In genomic region chr16:6250516-6250915, GRCh38 we compare ENCODE assay signal across 35 cellular contexts.
"Had no signal": no experiment of that assay in that cellular context is flagged by ENCODE, and none has a peak within 500 bp of the region (broad histone marks: within the 10 kb centered on the region; RNA-seq: fewer than 3 reads in every experiment).

No MANE protein-coding gene starts in this region.

- H3K4me1 ChIP-seq: adrenal gland, body of pancreas, esophagus muscularis mucosa, foreskin keratinocyte, gastrocnemius medialis, heart right ventricle had no signal

- H3K36me3 ChIP-seq: adrenal gland, esophagus muscularis mucosa, gastrocnemius medialis, heart right ventricle, WERI-Rb-1 had no signal

- H3K27ac ChIP-seq: adrenal gland, body of pancreas, esophagus muscularis mucosa, foreskin keratinocyte, gastrocnemius medialis, heart right ventricle, WERI-Rb-1 had no signal

- H3K27me3 Mint-ChIP-seq: activated B cell treated with CpG ODN at 0.5 μM for 24 hours; activated CD8-positive, alpha-beta memory T cell treated with anti-CD3 and anti-CD28 coated beads, Interleukin-2, amount 10 ng/mL, durations not matched to agents 7 days and 5 days; activated naive CD4-positive, alpha-beta T cell treated with anti-CD3 and anti-CD28 coated beads, Interleukin-2, amount 50 U/mL, for 24 hours; activated naive CD8-positive, alpha-beta T cell treated with anti-CD3 and anti-CD28 coated beads for 36 hours; activated naive CD8-positive, alpha-beta T cell treated with anti-CD3 and anti-CD28 coated beads, Interleukin-2, amount 50 U/mL, for 24 hours; effector memory CD8-positive, alpha-beta T cell; T-helper 17 cell had no signal

- ATAC-seq: activated CD4-positive, CD25-positive, alpha-beta regulatory T cell treated with anti-CD3 and anti-CD28 coated beads, Interleukin-2, amount 50 U/mL, for 24 hours; activated CD8-positive, alpha-beta memory T cell treated with anti-CD3 and anti-CD28 coated beads, Interleukin-2, amount 10 ng/mL, durations not matched to agents 7 days and 5 days; activated CD8-positive, alpha-beta T cell treated with anti-CD3 and anti-CD28 coated beads, Interleukin-2, amount 10 ng/mL, durations not matched to agents 7 days and 5 days; activated naive CD8-positive, alpha-beta T cell treated with anti-CD3 and anti-CD28 coated beads, Interleukin-2, amount 50 U/mL, for 24 hours; body of pancreas; effector memory CD8-positive, alpha-beta T cell; foreskin keratinocyte; gastrocnemius medialis; heart right ventricle; T-helper 17 cell had no signal

- H3K4me3 Mint-ChIP-seq: activated B cell treated with CpG ODN at 0.5 μM for 24 hours; activated CD8-positive, alpha-beta memory T cell treated with anti-CD3 and anti-CD28 coated beads, Interleukin-2, amount 10 ng/mL, durations not matched to agents 7 days and 5 days; activated CD8-positive, alpha-beta T cell treated with anti-CD3 and anti-CD28 coated beads, Interleukin-2, amount 10 ng/mL, durations not matched to agents 7 days and 5 days; activated naive CD4-positive, alpha-beta T cell treated with anti-CD3 and anti-CD28 coated beads for 36 hours; activated naive CD4-positive, alpha-beta T cell treated with anti-CD3 and anti-CD28 coated beads, Interleukin-2, amount 50 U/mL, for 24 hours; activated naive CD8-positive, alpha-beta T cell treated with anti-CD3 and anti-CD28 coated beads for 36 hours; activated naive CD8-positive, alpha-beta T cell treated with anti-CD3 and anti-CD28 coated beads, Interleukin-2, amount 50 U/mL, for 24 hours; activated T-helper 1 cell treated with anti-CD3 and anti-CD28 coated beads, Interleukin-12 subunit alpha, Interleukin-12 subunit beta, Interleukin-2, Interleukin-4 antibody, amounts not matched to agents 30 ng/mL and 10 ng/mL and 1 ng/mL, durations not matched to agents 14 hours and 24 hours and 36 hours; effector memory CD8-positive, alpha-beta T cell; T-helper 17 cell; T-helper 2 cell treated with Interferon-gamma antibody and Interleukin-4, amounts not matched to agents 5 μg/mL and 100 μg/mL, for 36 hours had no signal

- DNase-seq: activated B cell treated with CpG ODN at 0.5 μM for 24 hours; activated CD4-positive, alpha-beta T cell treated with anti-CD3 and anti-CD28 coated beads for 48 hours; activated CD4-positive, alpha-beta T cell treated with anti-CD3 and anti-CD28 coated beads, Interleukin-2, amount 50 U/mL, for 1 hour; activated CD4-positive, alpha-beta T cell treated with anti-CD3 and anti-CD28 coated beads, Interleukin-2, amount 50 U/mL, for 48 hours; activated CD8-positive, alpha-beta memory T cell treated with anti-CD3 and anti-CD28 coated beads, Interleukin-2, amount 10 ng/mL, durations not matched to agents 7 days and 5 days; activated CD8-positive, alpha-beta memory T cell treated with anti-CD3 and anti-CD28 coated beads, Interleukin-2, amount 50 U/mL, for 4 hours; activated CD8-positive, alpha-beta T cell treated with anti-CD3 and anti-CD28 coated beads, Interleukin-2, amount 10 ng/mL, durations not matched to agents 7 days and 5 days; activated effector memory CD4-positive, alpha-beta T cell treated with anti-CD3 and anti-CD28 coated beads, Interleukin-2, amount 50 U/mL, for 16 hours; activated naive CD4-positive, alpha-beta T cell treated with anti-CD3 and anti-CD28 coated beads for 36 hours; activated naive CD8-positive, alpha-beta T cell treated with anti-CD3 and anti-CD28 coated beads for 36 hours; activated naive CD8-positive, alpha-beta T cell treated with anti-CD3 and anti-CD28 coated beads, Interleukin-2, amount 50 U/mL, for 24 hours; activated T-cell treated with anti-CD3 and anti-CD28 coated beads, Interleukin-2, amount 50 U/mL, for 1 hour; activated T-cell treated with anti-CD3 and anti-CD28 coated beads, Interleukin-2, amount 50 U/mL, for 48 hours; adrenal gland; amygdala; aorta; body of pancreas; cortex of kidney; dermis blood vessel endothelial cell; effector CD4-positive, alpha-beta T cell; effector memory CD8-positive, alpha-beta T cell; erythroblast; foreskin keratinocyte; gastrocnemius medialis; heart right ventricle; T-helper 1 cell; T-helper 17 cell; T1000; WERI-Rb-1 had no signal

- H3K4me3 ChIP-seq: adrenal gland, body of pancreas, esophagus muscularis mucosa, gastrocnemius medialis, heart right ventricle had no signal

- H3K27me3 ChIP-seq: adrenal gland, body of pancreas, esophagus muscularis mucosa, foreskin keratinocyte, gastrocnemius medialis had no signal

- H3K4me1 Mint-ChIP-seq: activated B cell treated with CpG ODN at 0.5 μM for 24 hours; activated CD8-positive, alpha-beta memory T cell treated with anti-CD3 and anti-CD28 coated beads, Interleukin-2, amount 10 ng/mL, durations not matched to agents 7 days and 5 days; activated naive CD4-positive, alpha-beta T cell treated with anti-CD3 and anti-CD28 coated beads, Interleukin-2, amount 50 U/mL, for 24 hours; activated naive CD8-positive, alpha-beta T cell treated with anti-CD3 and anti-CD28 coated beads for 36 hours; activated naive CD8-positive, alpha-beta T cell treated with anti-CD3 and anti-CD28 coated beads, Interleukin-2, amount 50 U/mL, for 24 hours; T-helper 17 cell had no signal

- H3K36me3 Mint-ChIP-seq: activated CD8-positive, alpha-beta memory T cell treated with anti-CD3 and anti-CD28 coated beads, Interleukin-2, amount 10 ng/mL, durations not matched to agents 7 days and 5 days; activated naive CD4-positive, alpha-beta T cell treated with anti-CD3 and anti-CD28 coated beads, Interleukin-2, amount 50 U/mL, for 24 hours; activated naive CD8-positive, alpha-beta T cell treated with anti-CD3 and anti-CD28 coated beads for 36 hours had no signal

- H3K27ac Mint-ChIP-seq: activated B cell treated with CpG ODN at 0.5 μM for 24 hours; activated CD8-positive, alpha-beta memory T cell treated with anti-CD3 and anti-CD28 coated beads, Interleukin-2, amount 10 ng/mL, durations not matched to agents 7 days and 5 days; activated CD8-positive, alpha-beta T cell treated with anti-CD3 and anti-CD28 coated beads, Interleukin-2, amount 10 ng/mL, durations not matched to agents 7 days and 5 days; activated naive CD4-positive, alpha-beta T cell treated with anti-CD3 and anti-CD28 coated beads for 36 hours; activated naive CD4-positive, alpha-beta T cell treated with anti-CD3 and anti-CD28 coated beads, Interleukin-2, amount 50 U/mL, for 24 hours; activated naive CD8-positive, alpha-beta T cell treated with anti-CD3 and anti-CD28 coated beads for 36 hours; activated naive CD8-positive, alpha-beta T cell treated with anti-CD3 and anti-CD28 coated beads, Interleukin-2, amount 50 U/mL, for 24 hours; activated T-helper 1 cell treated with anti-CD3 and anti-CD28 coated beads, Interleukin-12 subunit alpha, Interleukin-12 subunit beta, Interleukin-2, Interleukin-4 antibody, amounts not matched to agents 30 ng/mL and 10 ng/mL and 1 ng/mL, durations not matched to agents 14 hours and 24 hours and 36 hours; activated T-helper 2 cell treated with anti-CD3 and anti-CD28 coated beads, Interferon-gamma antibody, Interleukin-2, Interleukin-4, amounts not matched to agents 10 μg/mL and 5 μg/mL and 100 μg/mL, durations not matched to agents 14 hours and 24 hours and 36 hours; effector memory CD8-positive, alpha-beta T cell; T-helper 17 cell; T-helper 2 cell treated with Interferon-gamma antibody and Interleukin-4, amounts not matched to agents 5 μg/mL and 100 μg/mL, for 36 hours had no signal
